In the genomic region with DNA sequence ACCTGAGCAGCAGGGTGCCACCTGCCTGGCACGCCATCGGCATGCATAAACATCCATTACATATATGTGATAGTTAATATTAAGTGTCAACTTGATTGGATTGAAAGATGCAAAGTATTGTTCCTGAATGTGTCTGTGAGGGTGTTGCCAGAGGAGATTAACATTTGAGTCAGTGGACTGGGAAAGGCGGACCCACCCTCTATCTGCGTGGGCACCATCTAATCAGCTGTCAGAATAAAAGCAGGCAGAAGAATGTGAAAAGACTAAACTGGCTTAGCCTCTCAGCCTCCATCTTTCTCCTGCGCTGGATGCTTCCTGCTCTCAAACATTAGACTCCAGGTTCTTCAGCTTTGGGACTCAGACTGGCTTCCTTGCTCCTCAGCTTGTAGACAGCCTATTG, we compare ENCODE assay signal across 7 cellular contexts. TPM values are rescaled to one million over a fixed set of nuclear protein-coding genes. Genes with fewer than 3 reads are reported as not detected.
DNase-seq lines count a peak whose midpoint lies in the region; TF ChIP-seq lines count a peak whose summit lies in the region.
"Not testable (repeated sequence)": the region's sequence is repeated elsewhere in the genome, so short reads cannot be mapped to it uniquely, and the experiment has no call there.

No MANE protein-coding gene starts in this region.

- TF ChIP-seq CTCF in VCaP (conservative IDR thresholded peaks at IDR 0.05); endodermal cell (conservative IDR thresholded peaks at IDR 0.05): not testable (repeated sequence)

- WGBS in endodermal cell (ENCODE audit: insufficient coverage in 1 of 2, insufficient read length in 1 of 2), 2 experiments = 96 to 100% methylated on average over 3 of the region's 5 CpGs

- not testable (repeated sequence) for H3K36me3 ChIP-seq in endodermal cell (ENCODE audit: control insufficient read depth, insufficient read depth, low read length)

- H3K36me3 Mint-ChIP-seq in dendritic cell treated with granulocyte-macrophage colony-stimulating factor and Interleukin-4, amounts not matched to agents 40 ng/mL and 50 ng/mL, for 4 days (ENCODE audit: low read depth); endodermal cell (ENCODE audit: low read depth): not testable (repeated sequence)

- not testable (repeated sequence) for H3K4me3 ChIP-seq in endodermal cell (ENCODE audit: low read length)

- H3K27me3 ChIP-seq in endodermal cell (ENCODE audit: control insufficient read depth, insufficient read depth, low read length, poor library complexity, severe bottlenecking); layer of hippocampus (ENCODE audit: control insufficient read depth, insufficient read depth, low read length): not testable (repeated sequence)

- peak overlapping the region; percentile 21 for H3K27ac Mint-ChIP-seq in dendritic cell treated with granulocyte-macrophage colony-stimulating factor and Interleukin-4, amounts not matched to agents 40 ng/mL and 50 ng/mL, for 4 days
- H3K27ac Mint-ChIP-seq in endodermal cell = not testable (repeated sequence)

- intact Hi-C loops in dendritic cell treated with granulocyte-macrophage colony-stimulating factor and Interleukin-4, amounts not matched to agents 40 ng/mL and 50 ng/mL, for 4 days (cut with micrococcal nuclease) = loop anchor here (5.0 kb wide), 1 partner anchor 83 kb away; no protein-coding TSS in a partner anchor

- not testable (repeated sequence) for H3K9me3 ChIP-seq in endodermal cell (ENCODE audit: control insufficient read depth, low read length)

- peak overlapping the region; percentile 71 for H3K27ac ChIP-seq in VCaP
- peak overlapping the region; percentile 31 for H3K27ac ChIP-seq in angular gyrus (ENCODE audit: low read depth, low read length)
- peak overlapping the region; percentile 72 for H3K27ac ChIP-seq in cingulate gyrus (ENCODE audit: low read depth, low read length)
- not testable (repeated sequence) for H3K27ac ChIP-seq in endodermal cell (ENCODE audit: low read depth, low read length)
- H3K27ac ChIP-seq in layer of hippocampus (ENCODE audit: low read depth, low read length) = peak overlapping the region; percentile 40
- peak overlapping the region; percentile 84 for H3K27ac ChIP-seq in temporal lobe (ENCODE audit: low read depth, low read length)

- H3K9ac ChIP-seq in endodermal cell (ENCODE audit: extremely low read depth, low read length, poor library complexity, severe bottlenecking) = not testable (repeated sequence)

- H3K27me3 Mint-ChIP-seq in dendritic cell treated with granulocyte-macrophage colony-stimulating factor and Interleukin-4, amounts not matched to agents 40 ng/mL and 50 ng/mL, for 4 days; endodermal cell (ENCODE audit: insufficient read depth): not testable (repeated sequence)

- not testable (repeated sequence) for H3K4me1 ChIP-seq in endodermal cell (ENCODE audit: control insufficient read depth, insufficient read depth, low read length)

- DNase-seq in endodermal cell = peak; percentile 24

- not testable (repeated sequence) for H3K4me3 Mint-ChIP-seq in dendritic cell treated with granulocyte-macrophage colony-stimulating factor and Interleukin-4, amounts not matched to agents 40 ng/mL and 50 ng/mL, for 4 days; endodermal cell

- H3K4me1 Mint-ChIP-seq in dendritic cell treated with granulocyte-macrophage colony-stimulating factor and Interleukin-4, amounts not matched to agents 40 ng/mL and 50 ng/mL, for 4 days (ENCODE audit: low read depth) = peaks cover 21% of the 10 kb centered on the region
- H3K4me1 Mint-ChIP-seq in endodermal cell = peaks cover 12% of the 10 kb centered on the region

- not testable (repeated sequence) for H3K9me3 Mint-ChIP-seq in dendritic cell treated with granulocyte-macrophage colony-stimulating factor and Interleukin-4, amounts not matched to agents 40 ng/mL and 50 ng/mL, for 4 days; endodermal cell

RNA-seq across cellular contexts. Expression of a gene that starts 10.0 kb away (rescaled TPM):
- total RNA-seq in endodermal cell (1 to 10 TPM; 6.1 to 6.7 TPM), temporal lobe (65.2 TPM)
- polyA plus RNA-seq in endodermal cell (2013, experiment 1 of 2) = 10.5 TPM
- 10.7 TPM for polyA plus RNA-seq in endodermal cell (2013, experiment 2 of 2)
